26 cellular contexts compared by ENCODE assay signal in genomic region chr12:96478011-96478410, GRCh38. TPM values are rescaled to one million over a fixed set of nuclear protein-coding genes. Genes with fewer than 3 reads are reported as not detected.
"Had no signal": no experiment of that assay in that cellular context is flagged by ENCODE, and none has a peak within 500 bp of the region (broad histone marks: within the 10 kb centered on the region; RNA-seq: fewer than 3 reads in every experiment).

No MANE protein-coding gene starts in this region.

- H3K27ac ChIP-seq: dorsolateral prefrontal cortex, esophagus muscularis mucosa, heart right ventricle, left lung, prostate gland, right atrium auricular region, stomach, thyroid gland, vagina had no signal

- H3K4me3 ChIP-seq: dorsolateral prefrontal cortex, esophagus muscularis mucosa, heart right ventricle, left lung, prostate gland, right atrium auricular region, smooth muscle cell, stomach, thyroid gland, vagina had no signal

- H3K36me3 Mint-ChIP-seq: naive thymus-derived CD8-positive, alpha-beta T cell had no signal

- H3K27me3 ChIP-seq: dorsolateral prefrontal cortex, esophagus muscularis mucosa, left lung, right atrium auricular region, stomach, thyroid gland, vagina had no signal

- H3K4me1 ChIP-seq: esophagus muscularis mucosa, heart right ventricle, left lung, prostate gland, right atrium auricular region, stomach, thyroid gland, vagina had no signal

- H3K9me3 ChIP-seq: esophagus muscularis mucosa, heart right ventricle, left lung, prostate gland, right atrium auricular region, stomach, thyroid gland, vagina had no signal

- DNase-seq: cortex of kidney; dorsolateral prefrontal cortex; effector CD4-positive, alpha-beta T cell; foreskin melanocyte; glutamatergic neuron; heart right ventricle; hippocampal formation; left cardiac atrium; left lung; naive thymus-derived CD8-positive, alpha-beta T cell; nephron progenitor cell; nucleus accumbens; stimulated activated CD4-positive, alpha-beta T cell treated with anti-CD3 and anti-CD28 coated beads, Interleukin-12 subunit alpha, Interleukin-12 subunit beta, amount 100 ng/mL, for 4 hours; stimulated activated CD4-positive, alpha-beta T cell treated with anti-CD3 and anti-CD28 coated beads, Interleukin-1b, Interleukin-23, amount 100 ng/mL, for 48 hours; stimulated activated CD4-positive, alpha-beta T cell treated with anti-CD3 and anti-CD28 coated beads, Interleukin-4, amount 100 ng/mL, for 1 hour; stimulated activated CD8-positive, alpha-beta memory T cell treated with anti-CD3 and anti-CD28 coated beads, Interleukin-4, amount 100 ng/mL, for 48 hours; stimulated activated naive CD4-positive, alpha-beta T cell treated with Interleukin-2 at 50 U/mL for 16 hours; stomach; thyroid gland; trophoblast cell had no signal

- H3K27ac Mint-ChIP-seq: nephron progenitor cell had no signal

- H3K4me1 Mint-ChIP-seq: nephron progenitor cell had no signal

- H3K36me3 ChIP-seq: esophagus muscularis mucosa, heart right ventricle, left lung, prostate gland, right atrium auricular region, stomach, thyroid gland, vagina had no signal

- H3K4me3 Mint-ChIP-seq: naive thymus-derived CD8-positive, alpha-beta T cell; nephron progenitor cell had no signal

- H3K9me3 Mint-ChIP-seq: naive thymus-derived CD8-positive, alpha-beta T cell; nephron progenitor cell had no signal

- H3K4me2 ChIP-seq: smooth muscle cell had no signal

- ATAC-seq: heart right ventricle; left cardiac atrium; left lung; naive thymus-derived CD8-positive, alpha-beta T cell; sciatic nerve had no signal

RNA-seq across cellular contexts. Expression of gene CFAP54, which starts 11.4 kb away (rescaled TPM):
- polyA plus RNA-seq: naive thymus-derived CD8-positive, alpha-beta T cell had no signal
